9 cellular contexts compared by ENCODE assay signal in genomic region chr19:45884682-45885555, GRCh38. TPM values are rescaled to one million over a fixed set of nuclear protein-coding genes. Genes with fewer than 3 reads are reported as not detected.
DNase-seq lines count a peak whose midpoint lies in the region; ATAC-seq and TF ChIP-seq lines count a peak whose summit lies in the region.
"Had no signal": no experiment of that assay in that cellular context is flagged by ENCODE, and none has a peak within 500 bp of the region (broad histone marks: within the 10 kb centered on the region; RNA-seq: fewer than 3 reads in every experiment).

No MANE protein-coding gene starts in this region.

- no peak for TF ChIP-seq CTCF in CD8-positive, alpha-beta T cell (IDR thresholded peaks at IDR 0.05)
- no peak for TF ChIP-seq CTCF in gastroesophageal sphincter (IDR thresholded peaks at IDR 0.05)

- TF ChIP-seq POLR2A in gastroesophageal sphincter (IDR thresholded peaks at IDR 0.05) = no peak

- POLR2A ChIA-PET in CD8-positive, alpha-beta T cell (lab: Charles Lee) = interaction anchor here (1.8 to 3.1 kb wide), 3 partner anchors 18 to 116 kb away, joined by 8 to 34 read pairs (median 16); partner anchors contain the start of genes MYPOP, SIX5 and SYMPK

- peak overlapping the region; percentile 57 for H3K4me3 Mint-ChIP-seq in CD8-positive, alpha-beta T cell

- intact Hi-C loops in CD8-positive, alpha-beta T cell (cut with DNase I, micrococcal nuclease) = loop anchor here (5.0 to 10.0 kb wide), 4 partner anchors 112 to 380 kb away; partner anchors contain the start of genes CCDC61 (in 1 of the 2), FBXO46 (in 1 of the 2), MEIOSIN (in 1 of the 2) and VASP (in 1 of the 2)

- H3K9ac ChIP-seq in GM23248 (peak overlapping the region; percentile 92), skeletal muscle tissue (ENCODE audit: low read depth in 1 of 3, low read length in 3 of 3) (peak overlapping the region; percentile 76 to 98 (median 96))

- no peak for ATAC-seq in CD8-positive, alpha-beta T cell
- ATAC-seq in gastroesophageal sphincter (no peak), GM18858 (IDR thresholded peaks at IDR 0.05; ENCODE audit: unreplicated experiment) (no peak)

- CTCF ChIA-PET in CD8-positive, alpha-beta T cell (lab: Charles Lee) = interaction anchor here (1.1 to 5.7 kb wide), 6 partner anchors 14 to 115 kb away, joined by 3 to 39 read pairs (median 4); partner anchors contain the start of genes SIX5 and SYMPK

- no peaks in the 10 kb centered on the region for H3K27me3 ChIP-seq in CD8-positive, alpha-beta T cell (ENCODE audit: insufficient read depth, low read length)
- H3K27me3 ChIP-seq in GM23248 (replicated peaks; ENCODE audit: insufficient read depth) (no peaks in the 10 kb centered on the region), gastroesophageal sphincter (no peaks in the 10 kb centered on the region), skeletal muscle tissue (ENCODE audit: control insufficient read depth in 3 of 3, insufficient read depth in 3 of 3, low read length in 3 of 3) (no peaks in the 10 kb centered on the region)

- H3K4me2 ChIP-seq in GM23248 (ENCODE audit: unreplicated experiment) = peak overlapping the region; percentile 83

- peaks cover 10% of the 10 kb centered on the region for H3K36me3 Mint-ChIP-seq in CD8-positive, alpha-beta T cell

- H3K79me2 ChIP-seq in GM23248 (ENCODE audit: insufficient read depth) = peaks cover 21% of the 10 kb centered on the region

- H3K4me1 ChIP-seq in CD8-positive, alpha-beta T cell (ENCODE audit: insufficient read depth, low read length) = peaks cover 41% of the 10 kb centered on the region
- peaks cover 4% of the 10 kb centered on the region for H3K4me1 ChIP-seq in GM23248 (ENCODE audit: insufficient read depth)
- H3K4me1 ChIP-seq in gastroesophageal sphincter = peaks cover 0 to 53% (median 34%) of the 10 kb centered on the region in 3 donors
- H3K4me1 ChIP-seq in skeletal muscle tissue (ENCODE audit: control insufficient read depth in 3 of 3, insufficient read depth in 3 of 3, low read length in 3 of 3) = peaks cover 41 to 50% (median 45%) of the 10 kb centered on the region in 3 donors

- no peak overlapping the region for H3K27ac Mint-ChIP-seq in CD8-positive, alpha-beta T cell

- H3K4me3 ChIP-seq in CD8-positive, alpha-beta T cell (ENCODE audit: low read depth, low read length) = peak overlapping the region; percentile 87
- H3K4me3 ChIP-seq in GM23248 (peak overlapping the region; percentile 89), gastroesophageal sphincter (peak overlapping the region; percentile 47 to 78), skeletal muscle tissue (ENCODE audit: low read length in 3 of 3) (peak overlapping the region; percentile 68 to 94 (median 89))

- H2AFZ ChIP-seq in GM23248 = peak overlapping the region; percentile 88; the same call in 1 of the 2 replicates

- no peaks in the 10 kb centered on the region for H3K9me2 ChIP-seq in GM23248 (ENCODE audit: insufficient read depth)

- H3K27ac ChIP-seq in CD8-positive, alpha-beta T cell (ENCODE audit: low read depth, low read length) = peak overlapping the region; percentile 69
- H3K27ac ChIP-seq in GM23248 (peak overlapping the region; percentile 79), gastroesophageal sphincter (peak overlapping the region; percentile 29 to 93 (median 90)), skeletal muscle tissue (ENCODE audit: low read depth, low read length) (peak overlapping the region; percentile 96)

- H3K27me3 Mint-ChIP-seq in CD8-positive, alpha-beta T cell (ENCODE audit: low read depth) = peaks cover 2% of the 10 kb centered on the region

- no peak for TF ChIP-seq EP300 in gastroesophageal sphincter (IDR thresholded peaks at IDR 0.05)

- peaks cover 5% of the 10 kb centered on the region for H3F3A ChIP-seq in GM23248 (ENCODE audit: insufficient read depth)

- WGBS in GM23248 (ENCODE audit: low coverage in 1 of 2, low lambda C conversion rate in 2 of 2, missing lambda C conversion rate in 2 of 2), 2 experiments = 52 to 65% methylated on average over 45 to 55 of the region's 72 CpGs
- WGBS in gastroesophageal sphincter (ENCODE audit: low coverage in 1 of 2), 2 donors = 93% methylated on average over 11 of the region's 72 CpGs; no CpG with 5 or more reads in 1 of the 2 donors

- H3K36me3 ChIP-seq in CD8-positive, alpha-beta T cell (ENCODE audit: insufficient read depth, low read length) = no peaks in the 10 kb centered on the region
- H3K36me3 ChIP-seq in GM23248 (ENCODE audit: low read depth) = no peaks in the 10 kb centered on the region
- H3K36me3 ChIP-seq in gastroesophageal sphincter = peaks cover 0 to 21% of the 10 kb centered on the region in 2 donors
- H3K36me3 ChIP-seq in skeletal muscle tissue (ENCODE audit: control insufficient read depth in 3 of 3, insufficient read depth in 3 of 3, low read length in 3 of 3) = peaks cover 0 to 7% (median 4%) of the 10 kb centered on the region in 3 donors

- no peaks in the 10 kb centered on the region for H4K20me1 ChIP-seq in GM23248 (ENCODE audit: insufficient read depth)

- H3K4me1 Mint-ChIP-seq in CD8-positive, alpha-beta T cell (ENCODE audit: low read depth) = peaks cover 24% of the 10 kb centered on the region

- no peaks in the 10 kb centered on the region for H3K9me3 Mint-ChIP-seq in CD8-positive, alpha-beta T cell

- in situ Hi-C loops in GM23248 (cut with MboI) = no loop called here

- no peaks in the 10 kb centered on the region for H3K9me3 ChIP-seq in CD8-positive, alpha-beta T cell (ENCODE audit: low read length)
- H3K9me3 ChIP-seq in GM23248 (ENCODE audit: low read depth) (no peaks in the 10 kb centered on the region), gastroesophageal sphincter (no peaks in the 10 kb centered on the region), skeletal muscle tissue (ENCODE audit: control insufficient read depth in 3 of 3, low read length in 3 of 3) (no peaks in the 10 kb centered on the region)

- DNase-seq in CD8-positive, alpha-beta T cell = no peak
- DNase-seq in GM23248 (peak; percentile 60), islet precursor cell (no peak), NCI-H128 (lab: John Stamatoyannopoulos, UW; ENCODE audit: unreplicated experiment) (no peak)
- peak; percentile 31 to 35 for DNase-seq in activated CD4-positive, alpha-beta T cell treated with anti-CD3 and anti-CD28 coated beads, Interleukin-2, amount 50 U/mL, for 48 hours

RNA-seq across cellular contexts. Expression of gene IRF2BP1, which starts 1.0 kb away (rescaled TPM):
- 10 to 100 TPM; 17.7 to 19.6 TPM for total RNA-seq in CD8-positive, alpha-beta T cell
- total RNA-seq in GM23248 (2014; rRNA removed; shearing (Covaris generic)) = 39.3 and 53.8 TPM in 2 replicates
- 7.8 and 8.6 TPM in 2 replicates for polyA plus RNA-seq in GM23248 (2016; fragmentation: Nextera tagmentation; extraction: Ambion mirVana)
- total RNA-seq in gastroesophageal sphincter = 10 to 100 TPM; 25.2 to 53.3 (median 36.2) TPM
- 24.5 TPM for total RNA-seq in skeletal muscle tissue

RNA-seq across cellular contexts. Expression of gene MYPOP, which starts 17.5 kb away (rescaled TPM):
- total RNA-seq in CD8-positive, alpha-beta T cell = 1 to 10 TPM; 3.4 to 3.5 TPM
- total RNA-seq in GM23248 (2014; rRNA removed; shearing (Covaris generic)) = 3.5 and 7.7 TPM in 2 replicates
- 1.2 and 1.6 TPM in 2 replicates for polyA plus RNA-seq in GM23248 (2016; fragmentation: Nextera tagmentation; extraction: Ambion mirVana)
- total RNA-seq in gastroesophageal sphincter = 1 to 10 TPM; 1.3 to 4.6 (median 2.8) TPM
- total RNA-seq in skeletal muscle tissue = 0.52 TPM

RNA-seq across cellular contexts. Expression of gene FOXA3, which starts 20.8 kb away (rescaled TPM):
- total RNA-seq in CD8-positive, alpha-beta T cell = not detected
- total RNA-seq in GM23248 (2014; rRNA removed; shearing (Covaris generic)) = not detected in 2 replicates
- not detected in 2 replicates for polyA plus RNA-seq in GM23248 (2016; fragmentation: Nextera tagmentation; extraction: Ambion mirVana)
- under 1 TPM in 1 of 4 donors, not detected in 3; 0.42 TPM for total RNA-seq in gastroesophageal sphincter
- total RNA-seq in skeletal muscle tissue = not detected
- total RNA-seq: NCI-H460 had no signal

RNA-seq across cellular contexts. Expression of gene SYMPK, which starts 22.0 kb away (rescaled TPM):
- 10 to 100 TPM; 52.6 to 54.2 TPM for total RNA-seq in CD8-positive, alpha-beta T cell
- total RNA-seq in GM23248 (2014; rRNA removed; shearing (Covaris generic)) = 28.1 and 81.4 TPM in 2 replicates
- polyA plus RNA-seq in GM23248 (2016; fragmentation: Nextera tagmentation; extraction: Ambion mirVana) = 14.8 and 17.8 TPM in 2 replicates
- total RNA-seq in gastroesophageal sphincter (10 to 100 TPM; 25.5 to 35.6 (median 30.8) TPM), skeletal muscle tissue (23.5 TPM)

RNA-seq across cellular contexts. Expression of gene NANOS2, which starts 29.7 kb away (rescaled TPM):
- total RNA-seq in CD8-positive, alpha-beta T cell = not detected
- not detected in 2 replicates for total RNA-seq in GM23248 (2014; rRNA removed; shearing (Covaris generic))
- not detected in 2 replicates for polyA plus RNA-seq in GM23248 (2016; fragmentation: Nextera tagmentation; extraction: Ambion mirVana)
- total RNA-seq in gastroesophageal sphincter = not detected
- total RNA-seq in skeletal muscle tissue = not detected
- total RNA-seq: NCI-H460 had no signal

Comparison
In these comparisons a context has a peak if more than half of its experiments do, and no peak if none do; other contexts are left out.
1. DNase-seq: peak in GM23248 (single experiment) and activated CD4-positive, alpha-beta T cell treated with anti-CD3 and anti-CD28 coated beads, Interleukin-2, amount 50 U/mL, for 48 hours (2 of 2); none in CD8-positive, alpha-beta T cell (0 of 7), islet precursor cell (single experiment) and NCI-H128 (single experiment).
2. Peak in every context shown above with its lines, with median percentiles within 50 percentile points of each other: H3K27ac ChIP-seq and H3K4me3 ChIP-seq.